35 cellular contexts compared by ENCODE assay signal in genomic region chr11:107736546-107736945, GRCh38. TPM values are rescaled to one million over a fixed set of nuclear protein-coding genes. Genes with fewer than 3 reads are reported as not detected.
"Had no signal": no experiment of that assay in that cellular context is flagged by ENCODE, and none has a peak within 500 bp of the region (broad histone marks: within the 10 kb centered on the region; RNA-seq: fewer than 3 reads in every experiment).

No MANE protein-coding gene starts in this region.

- H3K4me2 ChIP-seq: neural progenitor cell had no signal

- H3K27ac Mint-ChIP-seq: immature natural killer cell; naive B cell; natural killer cell; nephron progenitor cell; neural progenitor cell; progenitor cell of endocrine pancreas; stimulated activated naive CD8-positive, alpha-beta T cell treated with anti-CD3 and anti-CD28 coated beads, Interleukin-15, Interleukin-2, amounts not matched to agents 100 ng/mL and 50 ng/mL, for 24 hours had no signal

- H3K9ac ChIP-seq: neural progenitor cell had no signal

- H3K36me3 ChIP-seq: left lung, lower lobe of right lung, neural progenitor cell, neutrophil, right atrium auricular region, right lobe of liver, suprapubic skin, thoracic aorta, tibial artery, upper lobe of right lung had no signal

- H3K36me3 Mint-ChIP-seq: immature natural killer cell, natural killer cell, neural progenitor cell had no signal

- H2AFZ ChIP-seq: neural progenitor cell had no signal

- H3K4me1 Mint-ChIP-seq: immature natural killer cell, naive B cell, natural killer cell, nephron progenitor cell, neural progenitor cell had no signal

- H3K9me3 Mint-ChIP-seq: natural killer cell had no signal

- H3K4me3 ChIP-seq: left lung, lower lobe of right lung, neural progenitor cell, right atrium auricular region, right lobe of liver, skin epidermis, suprapubic skin, thoracic aorta, tibial artery, upper lobe of right lung had no signal

- DNase-seq: hypothalamus; immature natural killer cell; kidney; left colon; left lung; lower lobe of right lung; mammary epithelial cell; mesenchymal stem cell; naive B cell; natural killer cell; nephron progenitor cell; occipital lobe; right lobe of liver; stimulated activated CD4-positive, alpha-beta T cell treated with anti-CD3 and anti-CD28 coated beads, Interleukin-12 subunit alpha, Interleukin-12 subunit beta, amount 100 ng/mL, for 4 hours; stimulated activated CD4-positive, alpha-beta T cell treated with anti-CD3 and anti-CD28 coated beads, Interleukin-15, amount 100 ng/mL, for 24 hours; stimulated activated CD4-positive, alpha-beta T cell treated with anti-CD3 and anti-CD28 coated beads, Interleukin-2, amount 100 ng/mL, for 24 hours; stimulated activated CD4-positive, alpha-beta T cell treated with anti-CD3 and anti-CD28 coated beads, Interleukin-4, amount 100 ng/mL, for 1 hour; stimulated activated naive CD4-positive, alpha-beta T cell; tibial artery; upper lobe of right lung had no signal

- ATAC-seq: left colon, left lung, lower lobe of right lung, natural killer cell, right lobe of liver, upper lobe of right lung had no signal

- H3K4me3 Mint-ChIP-seq: immature natural killer cell; naive B cell; natural killer cell; nephron progenitor cell; neural progenitor cell; stimulated activated naive CD8-positive, alpha-beta T cell treated with anti-CD3 and anti-CD28 coated beads, Interleukin-15, Interleukin-2, amounts not matched to agents 100 ng/mL and 50 ng/mL, for 24 hours had no signal

- H3K4me1 ChIP-seq: left lung, lower lobe of right lung, neural progenitor cell, right atrium auricular region, right lobe of liver, suprapubic skin, tibial artery, upper lobe of right lung had no signal

- H3K27ac ChIP-seq: left lung, lower lobe of right lung, neural progenitor cell, neutrophil, right atrium auricular region, right lobe of liver, skin epidermis, suprapubic skin, thoracic aorta, tibial artery, upper lobe of right lung had no signal

- FAIRE-seq: islet of Langerhans, kidney, urothelium cell line had no signal

- H3K27me3 ChIP-seq: left lung, neural progenitor cell, right atrium auricular region, right lobe of liver, suprapubic skin, tibial artery, upper lobe of right lung had no signal

- H3K9me3 ChIP-seq: left lung, lower lobe of right lung, neutrophil, right lobe of liver, suprapubic skin, thoracic aorta, tibial artery, upper lobe of right lung had no signal

RNA-seq across cellular contexts. Expression of gene SLN, which starts 24.7 kb away (rescaled TPM):
- total RNA-seq: kidney, left colon, liver, mammary epithelial cell, mucosa of gallbladder, natural killer cell, osteocyte, progenitor cell of endocrine pancreas, pulmonary artery endothelial cell, subcutaneous adipose tissue had no signal
